Comparison of ENCODE assay signal across 8 cellular contexts in the genomic region with DNA sequence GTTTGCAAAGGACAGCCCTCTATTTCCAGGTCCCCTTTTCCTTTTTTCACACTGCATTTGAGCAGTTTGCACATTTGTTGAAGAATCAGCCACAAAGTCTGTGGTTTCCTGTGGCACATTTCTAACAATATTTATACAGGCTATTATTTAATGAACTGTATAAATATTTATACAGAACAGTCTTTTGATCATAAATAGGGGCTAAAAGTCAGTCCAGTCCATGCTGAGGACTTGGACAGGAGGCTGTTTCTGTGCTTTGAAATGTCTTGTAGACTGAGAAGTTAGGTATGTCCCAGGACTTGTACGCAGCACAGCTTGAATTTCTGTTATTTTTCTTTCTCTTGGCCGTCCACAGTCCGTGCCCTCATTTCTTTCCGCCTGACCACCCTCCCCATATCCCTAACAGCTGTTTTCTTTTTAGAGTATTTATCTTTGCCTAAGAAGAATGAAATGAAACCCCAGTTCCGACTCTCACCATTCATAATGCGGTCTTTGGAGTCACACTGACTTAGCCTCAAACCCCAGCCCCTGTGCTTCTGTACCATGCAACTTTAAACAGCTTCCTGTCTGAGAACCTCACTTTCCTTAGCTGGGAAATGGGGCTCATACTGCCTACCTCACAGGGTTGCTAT. TPM values are rescaled to one million over a fixed set of nuclear protein-coding genes. Genes with fewer than 3 reads are reported as not detected.
DNase-seq lines count a peak whose midpoint lies in the region; ATAC-seq, FAIRE-seq and TF ChIP-seq lines count a peak whose summit lies in the region.

No MANE protein-coding gene starts in this region.

- intact Hi-C loops in Right ventricle myocardium inferior (cut with DNase I), result no loop called here
- intact Hi-C loops in cardiac septum (cut with DNase I), result no loop called here
- intact Hi-C loops in GM12878 (cut with micrococcal nuclease; ENCODE audit: unreplicated experiment), result no loop called here

- no peaks in the 10 kb centered on the region for H3K36me3 ChIP-seq in GM12878 (ENCODE audit: control insufficient read depth in 2 of 2, insufficient read depth in 2 of 2, low read length in 1 of 2)
- H3K36me3 ChIP-seq in mesendoderm (ENCODE audit: control insufficient read depth, insufficient read depth, low read length), result no peaks in the 10 kb centered on the region
- no peaks in the 10 kb centered on the region for H3K36me3 ChIP-seq in endodermal cell (ENCODE audit: control insufficient read depth, insufficient read depth, low read length)

- peaks cover 5% of the 10 kb centered on the region; the same call in 1 of the 2 replicates for H3K4me1 ChIP-seq in GM12878 (ENCODE audit: control insufficient read depth, insufficient read depth, low read length)
- peaks cover 7% of the 10 kb centered on the region for H3K4me1 ChIP-seq in mesendoderm (ENCODE audit: control insufficient read depth, low read depth, low read length)
- peaks cover 4% of the 10 kb centered on the region for H3K4me1 ChIP-seq in endodermal cell (ENCODE audit: control insufficient read depth, insufficient read depth, low read length)

- ATAC-seq in Right ventricle myocardium inferior, result peak; percentile 53
- peak; percentile 80 for ATAC-seq in GM12878
- no peak for ATAC-seq in T-helper 17 cell

- TF ChIP-seq POLR2A in GM12878 (IDR thresholded peaks at IDR 0.05; ENCODE audit: low read depth, low read length), result no peak

- no peak for TF ChIP-seq RAD21 in GM12878 (IDR thresholded peaks at IDR 0.05; ENCODE audit: insufficient read depth, low read depth, low read length)

- H4K20me1 ChIP-seq in GM12878 (ENCODE audit: control insufficient read depth, insufficient read depth), result no peaks in the 10 kb centered on the region

- H3K4me3 ChIP-seq in GM12878 (no peak overlapping the region), mesendoderm (ENCODE audit: low read length) (no peak overlapping the region), endodermal cell (ENCODE audit: low read length) (no peak overlapping the region)

- no peak overlapping the region for H3K4ac ChIP-seq in mesendoderm (ENCODE audit: low read depth, low read length)

- no peak overlapping the region for H3K27ac ChIP-seq in GM12878 (ENCODE audit: control insufficient read depth, insufficient read depth)
- H3K27ac ChIP-seq in mesendoderm (ENCODE audit: low read depth, low read length), result no peak overlapping the region
- H3K27ac ChIP-seq in endodermal cell (ENCODE audit: low read depth, low read length), result no peak overlapping the region

- no peak overlapping the region for H2AFZ ChIP-seq in GM12878 (ENCODE audit: control insufficient read depth, low read depth, low read length)

- H3K23ac ChIP-seq in mesendoderm (ENCODE audit: low read length), result no peak overlapping the region

- no peaks in the 10 kb centered on the region for H3K79me1 ChIP-seq in mesendoderm (ENCODE audit: low read length)

- TF ChIP-seq EP300 in GM12878 (IDR thresholded peaks at IDR 0.05; ENCODE audit: borderline replicate concordance in 1 of 2, control insufficient read depth in 1 of 2, low read depth in 2 of 2, low read length in 2 of 2), result no peak

- CTCF ChIA-PET in GM12878 (lab: Yijun Ruan, JAX), result no interaction called here

- no peak overlapping the region for H4K5ac ChIP-seq in mesendoderm (ENCODE audit: low read length)

- TF ChIP-seq CTCF in GM12878 (IDR thresholded peaks at IDR 0.05 in 2 of 3, conservative IDR thresholded peaks at IDR 0.05 in 1 of 3; ENCODE audit: control insufficient read depth in 2 of 3, extremely low read depth in 1 of 3, insufficient read depth in 1 of 3, low read depth in 3 of 3, low read length in 3 of 3) (no peak), endodermal cell (conservative IDR thresholded peaks at IDR 0.05) (no peak)

- H3K18ac ChIP-seq in mesendoderm (ENCODE audit: low read length), result peak overlapping the region; percentile 51

- H2AK5ac ChIP-seq in mesendoderm (ENCODE audit: low read length), result no peak overlapping the region

- peak overlapping the region; percentile 30; the same call in 1 of the 2 replicates for H3K4me2 ChIP-seq in GM12878 (ENCODE audit: control insufficient read depth, insufficient read depth)
- no peak overlapping the region for H3K4me2 ChIP-seq in mesendoderm (ENCODE audit: low read length)

- H3K9me3 Mint-ChIP-seq in endodermal cell, result peaks cover 10% of the 10 kb centered on the region

- peak; percentile 23 for FAIRE-seq in GM12878 (lab: Jason Lieb, UNC)

- H3K27me3 Mint-ChIP-seq in endodermal cell (ENCODE audit: insufficient read depth), result no peaks in the 10 kb centered on the region
- H3K27me3 Mint-ChIP-seq in T-helper 17 cell, result peaks cover 11% of the 10 kb centered on the region

- H3K9ac ChIP-seq in GM12878 (ENCODE audit: control insufficient read depth, insufficient read depth, low read length), result no peak overlapping the region
- no peak overlapping the region for H3K9ac ChIP-seq in mesendoderm (ENCODE audit: low read length)
- no peak overlapping the region for H3K9ac ChIP-seq in endodermal cell (ENCODE audit: extremely low read depth, low read length, poor library complexity, severe bottlenecking)

- H3K9me3 ChIP-seq in GM12878 (replicated peaks; ENCODE audit: control insufficient read depth, insufficient read depth, low read length) (no peaks in the 10 kb centered on the region), endodermal cell (ENCODE audit: control insufficient read depth, low read length) (no peaks in the 10 kb centered on the region), T-helper 17 cell (ENCODE audit: control insufficient read depth, low read length, poor library complexity, severe bottlenecking) (no peaks in the 10 kb centered on the region)

- DNase-seq in Right ventricle myocardium inferior (ENCODE audit: missing footprints) (no peak), cardiac septum (ENCODE audit: low spot score) (no peak), GM12878 (ENCODE audit: low read depth, low spot score) (peak; percentile 39), mesendoderm (no peak), ureter (ENCODE audit: low spot score) (no peak), NCI-H2107 treated with DMSO at 0.1 percent for 48 hours (lab: John Stamatoyannopoulos, UW; ENCODE audit: unreplicated experiment) (no peak), endodermal cell (no peak), T-helper 17 cell (no peak)

- H3K56ac ChIP-seq in mesendoderm (ENCODE audit: low read length), result no peak overlapping the region

- SMC1A ChIA-PET in GM12878 (lab: Charles Lee; ENCODE audit: uncharacterized antibody, unreplicated experiment), result interaction anchor here (0.8 to 2.0 kb wide), 8 partner anchors 9 to 247 kb away, joined by 3 to 9 read pairs (median 5); partner anchors contain the start of gene FGGY

- H2BK5ac ChIP-seq in mesendoderm (ENCODE audit: low read length), result no peak overlapping the region

- no peaks in the 10 kb centered on the region for H3K79me2 ChIP-seq in GM12878 (ENCODE audit: control insufficient read depth, insufficient read depth, low read length)
- no peaks in the 10 kb centered on the region for H3K79me2 ChIP-seq in mesendoderm (ENCODE audit: control insufficient read depth, insufficient read depth, low read length)

- H4K8ac ChIP-seq in mesendoderm (ENCODE audit: low read depth, low read length), result no peak overlapping the region

- H2BK120ac ChIP-seq in mesendoderm (ENCODE audit: low read depth, low read length), result no peak overlapping the region

- no peak overlapping the region for H2BK15ac ChIP-seq in mesendoderm (replicated peaks; ENCODE audit: low read depth)

- H3K4me1 Mint-ChIP-seq in endodermal cell (peaks cover 24% of the 10 kb centered on the region), T-helper 17 cell (peaks cover 6% of the 10 kb centered on the region)

- WGBS in GM12878 (ENCODE audit: insufficient coverage, insufficient replicate concordance, low lambda C conversion rate, missing lambda C conversion rate), result 36% methylated on average over 6 of the region's 6 CpGs
- WGBS in mesendoderm (ENCODE audit: extremely low coverage, insufficient coverage, low lambda C conversion rate), result no CpG with 5 or more reads among the region's 6 CpGs
- 95 to 100% methylated on average over 1 to 6 of the region's 6 CpGs for WGBS in endodermal cell (ENCODE audit: insufficient coverage in 1 of 2, insufficient read length in 1 of 2), 2 experiments

- H3K27ac Mint-ChIP-seq in endodermal cell (no peak overlapping the region), T-helper 17 cell (no peak overlapping the region)

- POLR2A ChIA-PET in GM12878 (lab: Charles Lee), result interaction anchor here (1.0 kb wide), 1 partner anchor 12 kb away, joined by 3 read pairs; no protein-coding TSS in a partner anchor

- no TSS peak for BruUV-seq in GM12878 (replicated peaks; lab: Mats Ljungman, UMichigan)

- H3K36me3 Mint-ChIP-seq in endodermal cell (ENCODE audit: low read depth) (peaks cover 4% of the 10 kb centered on the region), T-helper 17 cell (ENCODE audit: low read depth) (no peaks in the 10 kb centered on the region)

- in situ Hi-C loops in GM12878 (cut with MboI), result no loop called here

- RAD21 ChIA-PET in GM12878 (lab: Charles Lee; ENCODE audit: unreplicated experiment), result interaction anchor here (0.6 to 1.2 kb wide), 2 partner anchors 20 to 130 kb away, joined by 3 to 4 read pairs; partner anchors contain the start of gene FGGY

- no peaks in the 10 kb centered on the region for H3K27me3 ChIP-seq in GM12878 (replicated peaks in 1 of 2; ENCODE audit: control insufficient read depth in 2 of 2, insufficient read depth in 2 of 2, low read length in 1 of 2)
- no peaks in the 10 kb centered on the region for H3K27me3 ChIP-seq in mesendoderm (ENCODE audit: insufficient read depth, low read length, poor library complexity)
- H3K27me3 ChIP-seq in endodermal cell (ENCODE audit: control insufficient read depth, insufficient read depth, low read length, poor library complexity, severe bottlenecking), result no peaks in the 10 kb centered on the region

- H3K4me3 Mint-ChIP-seq in endodermal cell (no peak overlapping the region), T-helper 17 cell (no peak overlapping the region)

RNA-seq across cellular contexts. Expression of gene FGGY, which starts 19.7 kb away (rescaled TPM):
- total RNA-seq in Right ventricle myocardium inferior (28.5 TPM), cardiac septum (20.5 TPM), GM12878 (2014; rRNA removed) (5.7 and 6.7 TPM in 2 replicates), GM12878 (2014; rRNA removed; fragmentation: Illumina TruSeq; extraction: Trizol) (7.5 and 8.7 TPM in 2 replicates), GM12878 (2021) (7.3 and 11.9 TPM in 2 replicates), ureter (38.8 TPM), endodermal cell (10 to 100 TPM; 14.1 to 14.8 TPM), T-helper 17 cell (1 to 10 TPM; 6.7 to 8.5 TPM)
- total RNA-seq in GM12878 (2013; cell fraction: nucleolus; rRNA removed), result 27.9 and 29.7 TPM in 2 replicates
- 5.9 TPM for polyA plus RNA-seq in GM12878 (2011; ENCODE audit: low read depth)
- polyA plus RNA-seq in GM12878 (2011; rRNA removed) (11.5 and 14.5 TPM in 2 replicates), GM12878 (2014; fragmentation: Illumina TruSeq; extraction: Trizol) (6.6 and 7.6 TPM in 2 replicates), GM12878 (2014; fragmentation: Nextera tagmentation; extraction: Ambion mirVana) (1 to 10 TPM; 9.1 to 9.5 TPM), GM12878 (2014; rRNA removed) (5.0 and 6.3 TPM in 2 replicates), GM12878 (2016; fragmentation: Nextera tagmentation; extraction: Ambion mirVana) (1 to 10 TPM; 6.2 to 7.6 TPM)
- polyA plus RNA-seq in GM12878 (2011; cell fraction: cytosol; rRNA removed), result 9.1 and 9.5 TPM in 2 replicates
- 7.1 and 10.0 TPM in 2 replicates for polyA plus RNA-seq in GM12878 (2011; cell fraction: nucleus; rRNA removed)
- polyA plus RNA-seq in GM12878 (2012), result 4.7 and 7.0 TPM in 2 replicates
- polyA minus RNA-seq in GM12878 (2011; rRNA and poly(A)+ RNA removed), result 24.3 and 27.8 TPM in 2 replicates
- 3.0 and 5.3 TPM in 2 replicates for polyA minus RNA-seq in GM12878 (2011; cell fraction: cytosol; rRNA and poly(A)+ RNA removed)
- polyA minus RNA-seq in GM12878 (2011; cell fraction: nucleus; rRNA and poly(A)+ RNA removed), result 28.2 and 31.9 TPM in 2 replicates
- polyA plus RNA-seq in mesendoderm (2013, experiment 1 of 2), result 3.0 TPM
- polyA plus RNA-seq in mesendoderm (2013, experiment 2 of 2), result 2.6 TPM
- 15.6 TPM for polyA plus RNA-seq in endodermal cell (2013, experiment 1 of 2)
- 11.9 TPM for polyA plus RNA-seq in endodermal cell (2013, experiment 2 of 2)
